Comparison of ENCODE assay signal across 23 cellular contexts in the genomic region with DNA sequence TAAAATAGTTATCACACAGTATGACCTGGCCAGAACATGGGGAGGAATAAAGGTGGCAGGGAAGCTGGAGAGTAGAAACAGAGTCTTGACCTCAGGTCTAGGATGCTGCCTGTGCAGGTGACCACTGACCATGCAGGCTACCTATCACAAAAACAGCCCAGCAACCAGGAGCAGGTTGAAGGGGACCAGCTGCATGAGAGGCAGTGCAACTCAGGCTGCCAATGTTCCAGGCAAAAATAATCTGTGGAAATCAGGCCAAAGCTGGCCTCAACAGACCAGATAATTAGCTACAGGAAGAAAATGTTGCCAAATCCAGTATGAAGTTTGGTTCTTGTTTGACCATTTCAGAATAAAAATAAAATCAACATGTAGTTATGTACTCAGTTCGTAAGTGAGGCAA.
DNase-seq lines count a peak whose midpoint lies in the region; ATAC-seq and TF ChIP-seq lines count a peak whose summit lies in the region.
"Had no signal": no experiment of that assay in that cellular context is flagged by ENCODE, and none has a peak within 500 bp of the region (broad histone marks: within the 10 kb centered on the region; RNA-seq: fewer than 3 reads in every experiment).

No MANE protein-coding gene starts in this region.

- H3K9me3 ChIP-seq in right atrium auricular region: no peaks in the 10 kb centered on the region
- H3K9me3 ChIP-seq in aorta (ENCODE audit: control insufficient read depth, low read length): no peaks in the 10 kb centered on the region
- no peaks in the 10 kb centered on the region for H3K9me3 ChIP-seq in WERI-Rb-1 (ENCODE audit: severe bottlenecking)

- H3K27ac ChIP-seq in right atrium auricular region (no peak overlapping the region), aorta (ENCODE audit: low read depth in 1 of 2, low read length in 2 of 2) (no peak overlapping the region), WERI-Rb-1 (no peak overlapping the region)
- H3K27ac ChIP-seq: GM23248 had no signal

- no peak for TF ChIP-seq CTCF in right atrium auricular region (IDR thresholded peaks at IDR 0.05)
- TF ChIP-seq CTCF in WERI-Rb-1 (IDR thresholded peaks at IDR 0.05; ENCODE audit: low read depth, low read length): no peak

- no peaks in the 10 kb centered on the region for H3K4me1 ChIP-seq in right atrium auricular region
- peaks cover 0 to 9% of the 10 kb centered on the region in 2 donors for H3K4me1 ChIP-seq in aorta (ENCODE audit: control insufficient read depth in 1 of 2, insufficient read depth in 2 of 2, low read length in 2 of 2)

- ATAC-seq in left ventricle myocardium superior (peak; percentile 55), left lobe of liver (peak; percentile 29), aorta (ENCODE audit: low FRiP score) (peak; percentile 54), GM18867 (IDR thresholded peaks at IDR 0.05; ENCODE audit: unreplicated experiment) (no peak)
- ATAC-seq: K562 had no signal

- WGBS in aorta, 2 donors: 27 to 34% methylated on average over 1 of the region's 1 CpG

- H3K4me3 ChIP-seq in right atrium auricular region: no peak overlapping the region
- H3K4me3 ChIP-seq in aorta (ENCODE audit: low read length in 2 of 2): no peak overlapping the region
- no peak overlapping the region for H3K4me3 ChIP-seq in WERI-Rb-1 (ENCODE audit: low read depth, low read length)
- H3K4me3 ChIP-seq: GM23248, K562 had no signal

- H3K27me3 ChIP-seq in right atrium auricular region (no peaks in the 10 kb centered on the region), aorta (ENCODE audit: control insufficient read depth in 1 of 2, insufficient read depth in 2 of 2, low read length in 1 of 2) (no peaks in the 10 kb centered on the region), WERI-Rb-1 (ENCODE audit: insufficient read depth, low read depth, severe bottlenecking) (no peaks in the 10 kb centered on the region)

- no peak for DNase-seq in left ventricle myocardium superior
- no peak for DNase-seq in right atrium auricular region (ENCODE audit: low spot score)
- DNase-seq in cerebellar cortex (ENCODE audit: low spot score): peak; percentile 37
- DNase-seq in left lobe of liver (ENCODE audit: low spot score): no peak
- DNase-seq in aorta: peak in 1 of 2 donors; percentile 29
- DNase-seq in WERI-Rb-1: no peak
- DNase-seq in AG20443 (ENCODE audit: low spot score): no peak
- DNase-seq: CD4-positive, alpha-beta memory T cell; COR-L47; DMS79 treated with DMSO at 0.1 percent for 48 hours; GM23248; H7; Kasumi-1; MV-4-11; NCI-H1105; NCI-H146; NCI-H2107; NCI-H524 treated with DMSO at 0.1 percent for 48 hours; NCI-H774; RPMI8226; SHP77 treated with DMSO at 0.1 percent for 48 hours had no signal

- H3K36me3 ChIP-seq in right atrium auricular region (no peaks in the 10 kb centered on the region), aorta (ENCODE audit: control insufficient read depth in 1 of 2, insufficient read depth in 2 of 2, low read length in 1 of 2) (no peaks in the 10 kb centered on the region), WERI-Rb-1 (no peaks in the 10 kb centered on the region)

- intact Hi-C loops in left ventricle myocardium superior (cut with micrococcal nuclease): no loop called here
- intact Hi-C loops in aorta (cut with DNase I): no loop called here
